13 cellular contexts compared by ENCODE assay signal in the genomic region with DNA sequence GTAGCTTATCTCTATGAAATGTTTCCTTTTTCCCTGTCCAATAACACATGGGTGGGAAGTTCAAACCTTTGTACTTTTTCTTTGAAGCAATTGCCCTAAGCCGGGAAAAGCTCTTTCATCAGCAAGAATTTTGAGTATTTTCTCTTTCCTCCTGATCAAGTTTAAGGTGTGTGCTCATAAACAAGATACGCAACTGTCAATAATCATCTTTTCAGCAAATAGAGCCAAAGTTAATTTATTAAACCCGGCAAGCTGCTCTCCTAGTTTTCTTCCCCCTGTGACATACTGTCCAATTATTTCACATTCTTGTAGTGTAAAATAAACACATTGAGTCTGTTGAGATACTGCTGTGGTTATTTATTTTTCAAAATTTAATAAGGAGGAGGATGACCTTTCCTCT.
"Had no signal": no experiment of that assay in that cellular context is flagged by ENCODE, and none has a peak within 500 bp of the region (broad histone marks: within the 10 kb centered on the region; RNA-seq: fewer than 3 reads in every experiment).

No MANE protein-coding gene starts in this region.

- H3K27ac ChIP-seq: cardiac muscle cell, left lung, parathyroid adenoma, thyroid gland, uterus, WERI-Rb-1 had no signal

- H3K27me3 ChIP-seq: cardiac muscle cell, left lung, thyroid gland, uterus had no signal

- H2AFZ ChIP-seq: parathyroid adenoma had no signal

- H3K9me3 ChIP-seq: left lung, thyroid gland, uterus had no signal

- H3K4me3 ChIP-seq: cardiac muscle cell, left lung, thyroid gland, uterus had no signal

- H3K4me1 ChIP-seq: left lung, parathyroid adenoma, thyroid gland, uterus had no signal

- H3K9ac ChIP-seq: parathyroid adenoma had no signal

- H3K36me3 ChIP-seq: cardiac muscle cell, left lung, thyroid gland, uterus, WERI-Rb-1 had no signal

- DNase-seq: activated CD4-positive, alpha-beta memory T cell treated with anti-CD3 and anti-CD28 coated beads for 36 hours; activated effector memory CD4-positive, alpha-beta T cell treated with Interleukin-2 at 50 U/mL for 16 hours; activated naive CD4-positive, alpha-beta T cell treated with anti-CD3 and anti-CD28 coated beads, Interleukin-2, amount 50 U/mL, for 16 hours; activated T-cell treated with anti-CD3 and anti-CD28 coated beads, Interleukin-2, amount 50 U/mL, for 4 hours; islet precursor cell; left lung; naive thymus-derived CD8-positive, alpha-beta T cell; thyroid gland; uterus; WERI-Rb-1 had no signal

- ATAC-seq: naive thymus-derived CD8-positive, alpha-beta T cell; stimulated activated effector memory CD8-positive, alpha-beta T cell treated with anti-CD3 and anti-CD28 coated beads, Interleukin-12 subunit alpha, Interleukin-12 subunit beta, amount 100 ng/mL, for 72 hours had no signal

- H3K79me2 ChIP-seq: parathyroid adenoma had no signal
